In the genomic region with DNA sequence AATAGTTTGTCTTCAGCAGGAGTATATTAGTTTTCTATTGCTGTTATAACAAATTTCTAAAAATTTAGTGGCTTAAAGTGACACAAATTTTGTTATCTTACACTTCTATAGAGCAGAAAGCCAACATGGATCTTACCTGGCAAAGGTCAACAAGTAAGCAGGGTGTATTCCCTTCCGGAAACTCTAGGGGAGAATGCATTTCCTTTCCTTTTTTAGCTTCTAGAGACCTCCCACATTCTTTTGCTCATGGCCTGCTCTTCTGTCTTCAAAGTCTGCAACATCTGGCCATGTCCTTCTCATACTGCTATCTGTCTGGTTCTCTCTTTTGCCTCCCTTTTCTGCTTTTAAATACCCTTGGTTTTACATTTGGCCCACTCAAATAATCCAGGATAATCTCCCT, we compare ENCODE assay signal across 24 cellular contexts.
"Had no signal": no experiment of that assay in that cellular context is flagged by ENCODE, and none has a peak within 500 bp of the region (broad histone marks: within the 10 kb centered on the region; RNA-seq: fewer than 3 reads in every experiment).

No MANE protein-coding gene starts in this region.

- H3K27ac ChIP-seq: brain microvascular endothelial cell, cardiac muscle cell, SJSA1, WERI-Rb-1 had no signal

- H3K9me3 Mint-ChIP-seq: activated CD8-positive, alpha-beta T cell treated with anti-CD3 and anti-CD28 coated beads for 36 hours; activated naive CD4-positive, alpha-beta T cell treated with anti-CD3 and anti-CD28 coated beads, Interleukin-2, amount 10 ng/mL, durations not matched to agents 7 days and 5 days; activated naive CD8-positive, alpha-beta T cell treated with anti-CD3 and anti-CD28 coated beads for 36 hours; activated T-helper 2 cell treated with anti-CD3 and anti-CD28 coated beads, Interferon-gamma antibody, Interleukin-2, Interleukin-4, amounts not matched to agents 10 μg/mL and 5 μg/mL and 100 μg/mL, durations not matched to agents 14 hours and 24 hours and 36 hours had no signal

- H3K4me1 Mint-ChIP-seq: activated naive CD4-positive, alpha-beta T cell treated with anti-CD3 and anti-CD28 coated beads, Interleukin-2, amount 10 ng/mL, durations not matched to agents 7 days and 5 days; activated naive CD8-positive, alpha-beta T cell treated with anti-CD3 and anti-CD28 coated beads for 36 hours; T-helper 17 cell had no signal

- DNase-seq: activated CD4-positive, alpha-beta T cell treated with anti-CD3 and anti-CD28 coated beads for 4 hours; activated CD8-positive, alpha-beta memory T cell treated with anti-CD3 and anti-CD28 coated beads, Interleukin-2, amount 50 U/mL, for 4 hours; activated CD8-positive, alpha-beta T cell treated with anti-CD3 and anti-CD28 coated beads for 36 hours; activated gamma-delta T cell treated with Interleukin-2 at 50 U/mL for 16 hours; activated naive CD4-positive, alpha-beta T cell treated with anti-CD3 and anti-CD28 coated beads, Interleukin-2, amount 10 ng/mL, durations not matched to agents 7 days and 5 days; activated naive CD8-positive, alpha-beta T cell treated with anti-CD3 and anti-CD28 coated beads for 36 hours; activated T-cell treated with anti-CD3 and anti-CD28 coated beads, Interleukin-2, amount 50 U/mL, for 72 hours; brain microvascular endothelial cell; Kasumi-1; NCI-H1105 treated with DMSO at 0.1 percent for 48 hours; NCI-H146; NCI-H1930; NCI-H2171; NCI-H226; NCI-H510A; NCI-H526 treated with DMSO at 0.1 percent for 48 hours; SHP77; T-helper 17 cell; T-helper 9 cell; WERI-Rb-1 had no signal

- H3K4me1 ChIP-seq: SJSA1 had no signal

- H3K4me3 ChIP-seq: cardiac muscle cell, SJSA1 had no signal

- H3K36me3 ChIP-seq: brain microvascular endothelial cell, cardiac muscle cell, SJSA1, WERI-Rb-1 had no signal

- ATAC-seq: activated CD4-positive, CD25-positive, alpha-beta regulatory T cell treated with anti-CD3 and anti-CD28 coated beads, Interleukin-2, amount 50 U/mL, for 24 hours; activated CD8-positive, alpha-beta T cell treated with anti-CD3 and anti-CD28 coated beads for 36 hours; activated T-cell treated with anti-CD3 and anti-CD28 coated beads, Interleukin-2, amount 50 U/mL, for 72 hours; T-helper 17 cell had no signal

- H3K27ac Mint-ChIP-seq: activated CD8-positive, alpha-beta T cell treated with anti-CD3 and anti-CD28 coated beads for 36 hours; activated naive CD4-positive, alpha-beta T cell treated with anti-CD3 and anti-CD28 coated beads, Interleukin-2, amount 10 ng/mL, durations not matched to agents 7 days and 5 days; activated naive CD8-positive, alpha-beta T cell treated with anti-CD3 and anti-CD28 coated beads for 36 hours; activated T-cell treated with anti-CD3 and anti-CD28 coated beads, Interleukin-2, amount 50 U/mL, for 72 hours; activated T-helper 2 cell treated with anti-CD3 and anti-CD28 coated beads, Interferon-gamma antibody, Interleukin-2, Interleukin-4, amounts not matched to agents 10 μg/mL and 5 μg/mL and 100 μg/mL, durations not matched to agents 14 hours and 24 hours and 36 hours; T-helper 17 cell had no signal

- H3K36me3 Mint-ChIP-seq: activated naive CD4-positive, alpha-beta T cell treated with anti-CD3 and anti-CD28 coated beads, Interleukin-2, amount 10 ng/mL, durations not matched to agents 7 days and 5 days; activated naive CD8-positive, alpha-beta T cell treated with anti-CD3 and anti-CD28 coated beads for 36 hours had no signal

- H3K9me3 ChIP-seq: SJSA1 had no signal

- H3K27me3 ChIP-seq: brain microvascular endothelial cell, cardiac muscle cell, SJSA1 had no signal

- H3K4me3 Mint-ChIP-seq: activated CD8-positive, alpha-beta T cell treated with anti-CD3 and anti-CD28 coated beads for 36 hours; activated naive CD4-positive, alpha-beta T cell treated with anti-CD3 and anti-CD28 coated beads, Interleukin-2, amount 10 ng/mL, durations not matched to agents 7 days and 5 days; activated naive CD8-positive, alpha-beta T cell treated with anti-CD3 and anti-CD28 coated beads for 36 hours; activated T-cell treated with anti-CD3 and anti-CD28 coated beads, Interleukin-2, amount 50 U/mL, for 72 hours; T-helper 17 cell had no signal
